In the genomic region with DNA sequence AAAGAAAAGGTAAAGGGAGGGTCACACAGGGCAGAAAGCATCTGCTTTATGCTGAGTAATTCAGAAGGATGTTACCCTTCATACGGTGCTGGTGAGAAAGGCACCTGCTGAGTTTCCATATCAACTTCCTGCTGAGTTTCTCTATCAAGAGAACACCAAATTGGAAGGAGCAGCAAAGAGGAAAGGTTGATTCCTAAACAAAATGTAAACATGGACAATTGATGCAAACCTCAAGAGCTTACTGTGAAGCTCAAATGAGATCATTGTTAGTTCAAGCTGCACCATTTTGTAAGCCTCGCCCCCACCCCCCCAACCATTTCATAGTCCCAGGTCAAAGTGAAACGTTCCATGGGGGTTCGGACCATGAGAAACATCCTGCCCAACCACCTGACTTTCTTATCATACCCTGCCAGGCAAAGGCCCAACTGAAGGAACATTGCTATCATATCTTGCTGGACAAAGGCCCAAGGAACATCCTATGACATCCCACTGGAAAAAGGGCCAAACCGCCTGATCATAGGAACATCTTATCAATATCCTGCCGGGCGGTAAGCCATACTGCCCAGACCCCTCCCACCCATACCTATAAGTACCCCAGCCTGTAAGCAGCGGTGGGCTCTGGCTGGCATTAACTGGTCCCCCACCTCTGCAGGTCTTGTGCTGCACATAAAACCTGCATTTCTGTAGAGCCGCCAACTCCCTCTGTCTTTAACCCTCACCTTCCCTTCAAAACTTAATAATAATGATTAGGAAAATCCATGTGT, we compare ENCODE assay signal across 18 cellular contexts.
"Had no signal": no experiment of that assay in that cellular context is flagged by ENCODE, and none has a peak within 500 bp of the region (broad histone marks: within the 10 kb centered on the region; RNA-seq: fewer than 3 reads in every experiment).

No MANE protein-coding gene starts in this region.

- H3K36me3 ChIP-seq: suprapubic skin had no signal

- H3K4me3 Mint-ChIP-seq: activated CD8-positive, alpha-beta memory T cell treated with anti-CD3 and anti-CD28 coated beads, Interleukin-2, amount 10 ng/mL, durations not matched to agents 7 days and 5 days; activated naive CD4-positive, alpha-beta T cell treated with anti-CD3 and anti-CD28 coated beads for 36 hours; activated naive CD8-positive, alpha-beta T cell treated with anti-CD3 and anti-CD28 coated beads, Interleukin-2, amount 50 U/mL, for 24 hours; dendritic cell treated with granulocyte-macrophage colony-stimulating factor and Interleukin-4, amounts not matched to agents 40 ng/mL and 50 ng/mL, for 4 days; immature natural killer cell; stimulated activated naive CD8-positive, alpha-beta T cell treated with anti-CD3 and anti-CD28 coated beads, Interleukin-15, Interleukin-2, amounts not matched to agents 100 ng/mL and 50 ng/mL, for 24 hours; type B pancreatic cell had no signal

- H3K4me3 ChIP-seq: lung, suprapubic skin had no signal

- ATAC-seq: activated CD8-positive, alpha-beta memory T cell treated with anti-CD3 and anti-CD28 coated beads, Interleukin-2, amount 10 ng/mL, durations not matched to agents 7 days and 5 days; activated naive CD8-positive, alpha-beta T cell treated with anti-CD3 and anti-CD28 coated beads, Interleukin-2, amount 50 U/mL, for 24 hours; sciatic nerve had no signal

- H3K4me1 ChIP-seq: suprapubic skin had no signal

- H3K27me3 Mint-ChIP-seq: activated CD8-positive, alpha-beta memory T cell treated with anti-CD3 and anti-CD28 coated beads, Interleukin-2, amount 10 ng/mL, durations not matched to agents 7 days and 5 days; activated naive CD8-positive, alpha-beta T cell treated with anti-CD3 and anti-CD28 coated beads, Interleukin-2, amount 50 U/mL, for 24 hours; dendritic cell treated with granulocyte-macrophage colony-stimulating factor and Interleukin-4, amounts not matched to agents 40 ng/mL and 50 ng/mL, for 4 days; stimulated activated naive CD8-positive, alpha-beta T cell treated with anti-CD3 and anti-CD28 coated beads, Interleukin-15, Interleukin-2, amounts not matched to agents 100 ng/mL and 50 ng/mL, for 24 hours; type B pancreatic cell had no signal

- H3K9me3 Mint-ChIP-seq: activated naive CD4-positive, alpha-beta T cell treated with anti-CD3 and anti-CD28 coated beads for 36 hours; activated naive CD8-positive, alpha-beta T cell treated with anti-CD3 and anti-CD28 coated beads, Interleukin-2, amount 50 U/mL, for 24 hours; activated T-helper 2 cell treated with anti-CD3 and anti-CD28 coated beads, Interferon-gamma antibody, Interleukin-2, Interleukin-4, amounts not matched to agents 10 μg/mL and 5 μg/mL and 100 μg/mL, durations not matched to agents 14 hours and 24 hours and 36 hours; immature natural killer cell; stimulated activated naive CD8-positive, alpha-beta T cell treated with anti-CD3 and anti-CD28 coated beads, Interleukin-15, Interleukin-2, amounts not matched to agents 100 ng/mL and 50 ng/mL, for 24 hours; type B pancreatic cell had no signal

- H3K27me3 ChIP-seq: suprapubic skin had no signal

- H3K27ac Mint-ChIP-seq: activated CD8-positive, alpha-beta memory T cell treated with anti-CD3 and anti-CD28 coated beads, Interleukin-2, amount 10 ng/mL, durations not matched to agents 7 days and 5 days; activated naive CD4-positive, alpha-beta T cell treated with anti-CD3 and anti-CD28 coated beads for 36 hours; activated naive CD8-positive, alpha-beta T cell treated with anti-CD3 and anti-CD28 coated beads, Interleukin-2, amount 50 U/mL, for 24 hours; activated T-helper 2 cell treated with anti-CD3 and anti-CD28 coated beads, Interferon-gamma antibody, Interleukin-2, Interleukin-4, amounts not matched to agents 10 μg/mL and 5 μg/mL and 100 μg/mL, durations not matched to agents 14 hours and 24 hours and 36 hours; dendritic cell treated with granulocyte-macrophage colony-stimulating factor and Interleukin-4, amounts not matched to agents 40 ng/mL and 50 ng/mL, for 4 days; immature natural killer cell; stimulated activated naive CD8-positive, alpha-beta T cell treated with anti-CD3 and anti-CD28 coated beads, Interleukin-15, Interleukin-2, amounts not matched to agents 100 ng/mL and 50 ng/mL, for 24 hours; type B pancreatic cell had no signal

- H3K9me3 ChIP-seq: suprapubic skin had no signal

- H3K4me1 Mint-ChIP-seq: activated CD8-positive, alpha-beta memory T cell treated with anti-CD3 and anti-CD28 coated beads, Interleukin-2, amount 10 ng/mL, durations not matched to agents 7 days and 5 days; activated naive CD8-positive, alpha-beta T cell treated with anti-CD3 and anti-CD28 coated beads, Interleukin-2, amount 50 U/mL, for 24 hours; immature natural killer cell had no signal

- DNase-seq: activated CD4-positive, alpha-beta T cell treated with anti-CD3 and anti-CD28 coated beads for 1 hour; activated CD4-positive, alpha-beta T cell treated with anti-CD3 and anti-CD28 coated beads, Interleukin-2, amount 50 U/mL, for 48 hours; activated CD8-positive, alpha-beta memory T cell treated with anti-CD3 and anti-CD28 coated beads, Interleukin-2, amount 10 ng/mL, durations not matched to agents 7 days and 5 days; activated naive CD4-positive, alpha-beta T cell treated with anti-CD3 and anti-CD28 coated beads for 36 hours; activated naive CD8-positive, alpha-beta T cell treated with anti-CD3 and anti-CD28 coated beads, Interleukin-2, amount 50 U/mL, for 24 hours; activated T-cell treated with anti-CD3 and anti-CD28 coated beads, Interleukin-2, amount 50 U/mL, for 1 hour; aorta; foreskin melanocyte; immature natural killer cell; midbrain had no signal

- H3K27ac ChIP-seq: epithelial cell of prostate, suprapubic skin had no signal

- H3K36me3 Mint-ChIP-seq: activated CD8-positive, alpha-beta memory T cell treated with anti-CD3 and anti-CD28 coated beads, Interleukin-2, amount 10 ng/mL, durations not matched to agents 7 days and 5 days had no signal
